22 cellular contexts compared by ENCODE assay signal in genomic region chr2:235641956-235642355, GRCh38.
DNase-seq lines count a peak whose midpoint lies in the region; ATAC-seq and TF ChIP-seq lines count a peak whose summit lies in the region.
"Had no signal": no experiment of that assay in that cellular context is flagged by ENCODE, and none has a peak within 500 bp of the region (broad histone marks: within the 10 kb centered on the region; RNA-seq: fewer than 3 reads in every experiment).

No MANE protein-coding gene starts in this region.

- CTCF ChIA-PET in activated naive CD4-positive, alpha-beta T cell treated with anti-CD3 and anti-CD28 coated beads, Interleukin-2, amount 10 ng/mL, durations not matched to agents 7 days and 5 days (lab: Charles Lee): no interaction called here
- CTCF ChIA-PET in activated CD4-positive, alpha-beta T cell treated with anti-CD3 and anti-CD28 coated beads for 36 hours (lab: Charles Lee): no interaction called here

- H3K27ac ChIP-seq in SJCRH30 (peak overlapping the region; percentile 96), stomach (peak overlapping the region in 3 of 5 donors; percentile 73 to 86 (median 78))
- H3K27ac ChIP-seq: 22Rv1, cardiac muscle cell, ovary had no signal

- intact Hi-C loops in stomach (cut with DNase I; ENCODE audit: low total_unique reads): no loop called here
- intact Hi-C loops in activated CD4-positive, alpha-beta T cell treated with anti-CD3 and anti-CD28 coated beads for 36 hours (cut with DNase I, micrococcal nuclease): no loop called here

- no peaks in the 10 kb centered on the region for H3K27me3 ChIP-seq in SJCRH30
- H3K27me3 ChIP-seq in stomach: no peaks in the 10 kb centered on the region
- H3K27me3 ChIP-seq: cardiac muscle cell, ovary, tibial artery had no signal

- H3K27me3 Mint-ChIP-seq in glutamatergic neuron (ENCODE audit: unreplicated experiment): peaks cover 13% of the 10 kb centered on the region
- H3K27me3 Mint-ChIP-seq in activated naive CD4-positive, alpha-beta T cell treated with anti-CD3 and anti-CD28 coated beads, Interleukin-2, amount 10 ng/mL, durations not matched to agents 7 days and 5 days: peaks cover 28% of the 10 kb centered on the region
- H3K27me3 Mint-ChIP-seq in activated CD4-positive, alpha-beta T cell treated with anti-CD3 and anti-CD28 coated beads for 36 hours: peaks cover 20% of the 10 kb centered on the region

- 78 to 88% (median 81%) methylated on average over 8 of the region's 8 CpGs for WGBS in stomach, 5 donors

- H3K36me3 ChIP-seq in SJCRH30 (no peaks in the 10 kb centered on the region), stomach (no peaks in the 10 kb centered on the region)
- H3K36me3 ChIP-seq: cardiac muscle cell, ovary, tibial artery had no signal

- H3K27ac Mint-ChIP-seq in glutamatergic neuron (ENCODE audit: unreplicated experiment): peak overlapping the region; percentile 87
- no peak overlapping the region for H3K27ac Mint-ChIP-seq in activated naive CD4-positive, alpha-beta T cell treated with anti-CD3 and anti-CD28 coated beads, Interleukin-2, amount 10 ng/mL, durations not matched to agents 7 days and 5 days
- H3K27ac Mint-ChIP-seq in activated CD4-positive, alpha-beta T cell treated with anti-CD3 and anti-CD28 coated beads for 36 hours: no peak overlapping the region
- H3K27ac Mint-ChIP-seq: activated B cell treated with CpG ODN at 0.5 μM for 24 hours; activated naive CD8-positive, alpha-beta T cell treated with anti-CD3 and anti-CD28 coated beads, Interleukin-2, amount 10 ng/mL, durations not matched to agents 7 days and 5 days; T-helper 17 cell had no signal

- POLR2A ChIA-PET in activated CD4-positive, alpha-beta T cell treated with anti-CD3 and anti-CD28 coated beads for 36 hours (lab: Charles Lee): no interaction called here

- DNase-seq in DMS 273 (lab: John Stamatoyannopoulos, UW; ENCODE audit: unreplicated experiment): peak; percentile 54
- DNase-seq in DMS 273 treated with DMSO at 0.1 percent for 48 hours (lab: John Stamatoyannopoulos, UW): no peak
- DNase-seq in SJCRH30: no peak
- no peak for DNase-seq in glutamatergic neuron
- no peak for DNase-seq in stomach
- no peak for DNase-seq in activated naive CD4-positive, alpha-beta T cell treated with anti-CD3 and anti-CD28 coated beads, Interleukin-2, amount 10 ng/mL, durations not matched to agents 7 days and 5 days
- no peak for DNase-seq in activated CD4-positive, alpha-beta T cell treated with anti-CD3 and anti-CD28 coated beads for 36 hours
- DNase-seq: activated B cell treated with CpG ODN at 0.5 μM for 24 hours; activated CD8-positive, alpha-beta memory T cell treated with anti-CD3 and anti-CD28 coated beads for 24 hours; activated naive CD8-positive, alpha-beta T cell treated with anti-CD3 and anti-CD28 coated beads, Interleukin-2, amount 10 ng/mL, durations not matched to agents 7 days and 5 days; DMS53; effector CD4-positive, alpha-beta T cell; NCI-H1105 treated with DMSO at 0.1 percent for 48 hours; NCI-H345; stimulated activated CD4-positive, alpha-beta T cell treated with anti-CD3 and anti-CD28 coated beads, Interleukin-4, amount 100 ng/mL, for 4 hours; stimulated activated CD8-positive, alpha-beta memory T cell treated with anti-CD3 and anti-CD28 coated beads, Interleukin-4, amount 100 ng/mL, for 48 hours; T-helper 17 cell had no signal

- H3K4me1 Mint-ChIP-seq in glutamatergic neuron (ENCODE audit: low read depth, unreplicated experiment): peaks cover 63% of the 10 kb centered on the region
- H3K4me1 Mint-ChIP-seq in activated naive CD4-positive, alpha-beta T cell treated with anti-CD3 and anti-CD28 coated beads, Interleukin-2, amount 10 ng/mL, durations not matched to agents 7 days and 5 days: no peaks in the 10 kb centered on the region
- H3K4me1 Mint-ChIP-seq in activated CD4-positive, alpha-beta T cell treated with anti-CD3 and anti-CD28 coated beads for 36 hours: no peaks in the 10 kb centered on the region
- H3K4me1 Mint-ChIP-seq: activated B cell treated with CpG ODN at 0.5 μM for 24 hours; activated naive CD8-positive, alpha-beta T cell treated with anti-CD3 and anti-CD28 coated beads, Interleukin-2, amount 10 ng/mL, durations not matched to agents 7 days and 5 days had no signal

- H3K9me3 Mint-ChIP-seq in glutamatergic neuron (ENCODE audit: unreplicated experiment): peaks cover 16% of the 10 kb centered on the region
- no peaks in the 10 kb centered on the region for H3K9me3 Mint-ChIP-seq in activated naive CD4-positive, alpha-beta T cell treated with anti-CD3 and anti-CD28 coated beads, Interleukin-2, amount 10 ng/mL, durations not matched to agents 7 days and 5 days
- H3K9me3 Mint-ChIP-seq in activated CD4-positive, alpha-beta T cell treated with anti-CD3 and anti-CD28 coated beads for 36 hours (ENCODE audit: low read depth): no peaks in the 10 kb centered on the region
- H3K9me3 Mint-ChIP-seq: activated B cell treated with CpG ODN at 0.5 μM for 24 hours; activated naive CD8-positive, alpha-beta T cell treated with anti-CD3 and anti-CD28 coated beads, Interleukin-2, amount 10 ng/mL, durations not matched to agents 7 days and 5 days had no signal

- no peak for TF ChIP-seq EP300 in stomach (IDR thresholded peaks at IDR 0.05)

- H3K4me1 ChIP-seq in SJCRH30 (peaks cover 42% of the 10 kb centered on the region), stomach (peaks cover 17 to 45% (median 30%) of the 10 kb centered on the region in 4 donors)

- peak overlapping the region; percentile 49 for H3K4me3 ChIP-seq in SJCRH30
- H3K4me3 ChIP-seq in stomach: no peak overlapping the region
- H3K4me3 ChIP-seq: cardiac muscle cell, ovary had no signal

- TF ChIP-seq CTCF in glutamatergic neuron (IDR thresholded peaks at IDR 0.05; ENCODE audit: partially characterized antibody, unreplicated experiment) (peak; percentile 0), stomach (IDR thresholded peaks at IDR 0.05) (no peak)

- no peak for ATAC-seq in GM21526 (IDR thresholded peaks at IDR 0.05; ENCODE audit: low FRiP score, unreplicated experiment)
- ATAC-seq in activated CD4-positive, alpha-beta T cell treated with anti-CD3 and anti-CD28 coated beads for 36 hours: no peak
- ATAC-seq: T-helper 17 cell had no signal

- no peaks in the 10 kb centered on the region for H3K36me3 Mint-ChIP-seq in glutamatergic neuron (ENCODE audit: unreplicated experiment)
- no peaks in the 10 kb centered on the region for H3K36me3 Mint-ChIP-seq in activated naive CD4-positive, alpha-beta T cell treated with anti-CD3 and anti-CD28 coated beads, Interleukin-2, amount 10 ng/mL, durations not matched to agents 7 days and 5 days
- no peaks in the 10 kb centered on the region for H3K36me3 Mint-ChIP-seq in activated CD4-positive, alpha-beta T cell treated with anti-CD3 and anti-CD28 coated beads for 36 hours (ENCODE audit: low read depth)
- H3K36me3 Mint-ChIP-seq: activated naive CD8-positive, alpha-beta T cell treated with anti-CD3 and anti-CD28 coated beads, Interleukin-2, amount 10 ng/mL, durations not matched to agents 7 days and 5 days had no signal

- H3K4me3 Mint-ChIP-seq in glutamatergic neuron (ENCODE audit: unreplicated experiment): peak overlapping the region; percentile 40
- no peak overlapping the region for H3K4me3 Mint-ChIP-seq in activated naive CD4-positive, alpha-beta T cell treated with anti-CD3 and anti-CD28 coated beads, Interleukin-2, amount 10 ng/mL, durations not matched to agents 7 days and 5 days
- no peak overlapping the region for H3K4me3 Mint-ChIP-seq in activated CD4-positive, alpha-beta T cell treated with anti-CD3 and anti-CD28 coated beads for 36 hours
- H3K4me3 Mint-ChIP-seq: activated B cell treated with CpG ODN at 0.5 μM for 24 hours; activated naive CD8-positive, alpha-beta T cell treated with anti-CD3 and anti-CD28 coated beads, Interleukin-2, amount 10 ng/mL, durations not matched to agents 7 days and 5 days had no signal

- H3K9me3 ChIP-seq in SJCRH30 (replicated peaks) (no peaks in the 10 kb centered on the region), stomach (no peaks in the 10 kb centered on the region)
- H3K9me3 ChIP-seq: ovary, tibial artery had no signal

- TF ChIP-seq POLR2A in stomach (IDR thresholded peaks at IDR 0.05): no peak
